12 cellular contexts compared by ENCODE assay signal in the genomic region with DNA sequence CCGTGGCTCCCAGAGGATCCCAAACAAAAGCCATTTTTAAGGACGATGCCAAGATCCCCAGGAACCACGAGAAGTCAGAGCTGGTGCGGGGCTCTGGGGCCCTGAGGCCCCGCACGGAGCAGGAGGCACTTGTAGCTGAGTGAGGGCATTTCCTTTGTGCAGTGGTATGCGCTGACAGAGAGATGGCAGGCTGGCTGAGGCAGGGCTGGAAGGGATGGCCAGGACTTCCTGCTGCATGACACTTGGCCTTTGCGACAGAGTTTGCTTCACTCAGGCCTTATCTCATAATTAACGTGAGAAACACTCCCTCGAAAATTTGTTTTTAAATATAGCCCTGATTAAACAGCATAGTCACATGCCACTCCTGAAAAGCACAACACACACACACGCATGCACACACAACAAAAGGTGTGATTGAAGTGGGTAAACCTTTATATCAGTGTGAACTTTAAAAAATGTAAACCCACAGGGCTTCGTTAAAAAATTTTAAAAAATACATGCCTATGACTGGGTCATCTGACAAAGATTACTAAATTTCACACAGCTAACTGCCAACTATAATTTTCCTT.
A peak's percentile ranks its signal among the peaks of the same experiment; 100 is the strongest.
DNase-seq lines count a peak whose midpoint lies in the region; ATAC-seq, FAIRE-seq and TF ChIP-seq lines count a peak whose summit lies in the region.
"Had no signal": no experiment of that assay in that cellular context is flagged by ENCODE, and none has a peak within 500 bp of the region (broad histone marks: within the 10 kb centered on the region; RNA-seq: fewer than 3 reads in every experiment).

No MANE protein-coding gene starts in this region.

- POLR2A ChIA-PET in H1 (lab: Charles Lee; ENCODE audit: partially characterized antibody): no interaction called here

- H3K4me1 ChIP-seq in H1 (replicated peaks in 1 of 4; ENCODE audit: control insufficient read depth in 3 of 4, insufficient read depth in 4 of 4, low read length in 3 of 4): peaks cover 0 to 21% (median 12%) of the 10 kb centered on the region in 4 experiments; a peak in 6 of 7 replicates
- H3K4me1 ChIP-seq in lower lobe of right lung: peaks cover 42% of the 10 kb centered on the region

- H3K4me3 Mint-ChIP-seq in stimulated activated effector memory CD8-positive, alpha-beta T cell treated with anti-CD3 and anti-CD28 coated beads, Interleukin-12 subunit alpha, Interleukin-12 subunit beta, amount 100 ng/mL, for 72 hours: no peak overlapping the region
- H3K4me3 Mint-ChIP-seq: IgD-negative memory B cell had no signal

- H3K36me3 ChIP-seq in H1 (ENCODE audit: control insufficient read depth in 2 of 4, insufficient read depth in 4 of 4, low read length in 3 of 4): no peaks in the 10 kb centered on the region
- H3K36me3 ChIP-seq in lower lobe of right lung: no peaks in the 10 kb centered on the region

- 0 out of 4 replicates have a peak, but pooled peaks of 1 of the 2 experiments have one; percentile 19 for TF ChIP-seq RAD21 in H1 (IDR thresholded peaks at IDR 0.05 in 1 of 2, conservative IDR thresholded peaks at IDR 0.05 in 1 of 2; ENCODE audit: low read depth in 2 of 2, low read length in 2 of 2)

- peak; percentile 74 for DNase-seq in OCI-M1 (lab: John Stamatoyannopoulos, UW)
- DNase-seq in H1 (ENCODE audit: low read depth in 1 of 2, low spot score in 2 of 2): peak; percentile 44 to 56
- DNase-seq in lower lobe of right lung: peak; percentile 61
- no peak for DNase-seq in stimulated activated effector memory CD8-positive, alpha-beta T cell treated with anti-CD3 and anti-CD28 coated beads, Interleukin-12 subunit alpha, Interleukin-12 subunit beta, amount 100 ng/mL, for 72 hours (ENCODE audit: low spot score in 2 of 2)
- no peak for DNase-seq in cortex of kidney (lab: John Stamatoyannopoulos, UW)
- DNase-seq in OCI-M2 (lab: John Stamatoyannopoulos, UW; ENCODE audit: unreplicated experiment): no peak
- DNase-seq in HT-29 (ENCODE audit: low spot score): no peak
- DNase-seq: COR-L47, glutamatergic neuron, NCI-H2171 had no signal

- H3K23me2 ChIP-seq in H1 (ENCODE audit: low read depth, low read length): no peaks in the 10 kb centered on the region

- H3K56ac ChIP-seq in H1 (replicated peaks; ENCODE audit: insufficient read length, low read depth, low read length): no peak overlapping the region

- H3K27me3 ChIP-seq in H1 (replicated peaks in 1 of 4; ENCODE audit: control insufficient read depth in 3 of 4, extremely low read depth in 1 of 4, insufficient read depth in 3 of 4, low read length in 3 of 4): no peaks in the 10 kb centered on the region
- H3K27me3 ChIP-seq in lower lobe of right lung (ENCODE audit: low read depth): no peaks in the 10 kb centered on the region

- intact Hi-C loops in lower lobe of right lung (cut with DNase I): no loop called here

- WGBS in H1 (ENCODE audit: extremely low coverage in 1 of 2, insufficient coverage in 1 of 2, insufficient read length in 1 of 2, insufficient replicate concordance in 2 of 2, low coverage in 1 of 2, low lambda C conversion rate in 2 of 2, missing lambda C conversion rate in 1 of 2), 2 experiments: 46% methylated on average over 12 of the region's 12 CpGs; no CpG with 5 or more reads in 1 of the 2 experiments

- H2BK20ac ChIP-seq in H1 (ENCODE audit: low read length): no peak overlapping the region

- H3K4me2 ChIP-seq in H1 (ENCODE audit: insufficient read depth in 1 of 2, low read depth in 2 of 2, low read length in 2 of 2): peak overlapping the region; percentile 29 to 36; a peak in 2 of 4 replicates

- no peak overlapping the region for H3K4ac ChIP-seq in H1 (replicated peaks; ENCODE audit: insufficient read length, low read depth, low read length)

- no peak overlapping the region for H2BK5ac ChIP-seq in H1 (ENCODE audit: low read depth, low read length)

- H3K27ac ChIP-seq in H1 (ENCODE audit: low read depth, low read length) (no peak overlapping the region), lower lobe of right lung (no peak overlapping the region)

- H4K8ac ChIP-seq in H1 (ENCODE audit: extremely low read depth, insufficient read depth, low read length): no peak overlapping the region; the same call in none of the 2 replicates

- H3K4me3 ChIP-seq in H1 (ENCODE audit: extremely low read depth in 1 of 4, insufficient read depth in 2 of 4, low read depth in 3 of 4, low read length in 4 of 4) (no peak overlapping the region; a peak in 1 of 8 replicates), lower lobe of right lung (no peak overlapping the region)

- H3K9ac ChIP-seq in H1 (replicated peaks in 1 of 4; ENCODE audit: extremely low read depth in 1 of 4, low read depth in 3 of 4, low read length in 3 of 4): no peak overlapping the region

- H3K14ac ChIP-seq in H1 (ENCODE audit: insufficient read length): no peak overlapping the region

- H3K18ac ChIP-seq in H1 (ENCODE audit: extremely low read depth, low read length): no peak overlapping the region

- no peak overlapping the region for H2BK12ac ChIP-seq in H1 (ENCODE audit: low read depth, low read length)

- H2AFZ ChIP-seq in H1 (ENCODE audit: low read length): peak overlapping the region; percentile 72

- TF ChIP-seq CTCF in H1 (IDR thresholded peaks at IDR 0.05; ENCODE audit: control extremely low read depth in 1 of 3, insufficient read depth in 1 of 3, low read depth in 1 of 3, low read length in 3 of 3) (peak; percentile 7 to 17 (median 16); a peak in 2 of 4 replicates), lower lobe of right lung (IDR thresholded peaks at IDR 0.05) (no peak)

- no peak for TF ChIP-seq EP300 in H1 (IDR thresholded peaks at IDR 0.05; ENCODE audit: borderline replicate concordance in 1 of 2, low read depth in 2 of 2, low read length in 2 of 2)

- no peak overlapping the region for H2BK15ac ChIP-seq in H1 (ENCODE audit: low read length)

- H3K79me2 ChIP-seq in H1 (ENCODE audit: control insufficient read depth in 1 of 2, insufficient read depth in 2 of 2, low read length in 2 of 2): no peaks in the 10 kb centered on the region

- H2AK5ac ChIP-seq in H1 (ENCODE audit: low read depth, low read length): no peak overlapping the region

- no peak overlapping the region for H3K23ac ChIP-seq in H1 (ENCODE audit: insufficient read length)

- H3K9me3 ChIP-seq in H1 (ENCODE audit: insufficient read depth in 2 of 2, low read depth in 1 of 2, low read length in 1 of 2) (no peaks in the 10 kb centered on the region), lower lobe of right lung (no peaks in the 10 kb centered on the region)

- no peak overlapping the region for H4K91ac ChIP-seq in H1 (replicated peaks; ENCODE audit: insufficient read length, low read length)

- ATAC-seq in lower lobe of right lung: peak; percentile 74 to 78
- peak; percentile 55 for ATAC-seq in stimulated activated effector memory CD8-positive, alpha-beta T cell treated with anti-CD3 and anti-CD28 coated beads, Interleukin-12 subunit alpha, Interleukin-12 subunit beta, amount 100 ng/mL, for 72 hours
- no peak for ATAC-seq in HG03439 (IDR thresholded peaks at IDR 0.05; ENCODE audit: unreplicated experiment)

- no peak overlapping the region for H4K5ac ChIP-seq in H1 (ENCODE audit: insufficient read length, low read depth, low read length)

- H3K27ac Mint-ChIP-seq in stimulated activated effector memory CD8-positive, alpha-beta T cell treated with anti-CD3 and anti-CD28 coated beads, Interleukin-12 subunit alpha, Interleukin-12 subunit beta, amount 100 ng/mL, for 72 hours: no peak overlapping the region
- H3K27ac Mint-ChIP-seq: IgD-negative memory B cell had no signal

- TF ChIP-seq POLR2A in H1 (IDR thresholded peaks at IDR 0.05; ENCODE audit: control extremely low read depth in 1 of 2, low read depth in 2 of 2, low read length in 2 of 2): no peak

- no peaks in the 10 kb centered on the region for H3K36me3 Mint-ChIP-seq in stimulated activated effector memory CD8-positive, alpha-beta T cell treated with anti-CD3 and anti-CD28 coated beads, Interleukin-12 subunit alpha, Interleukin-12 subunit beta, amount 100 ng/mL, for 72 hours

- H3K79me1 ChIP-seq in H1 (ENCODE audit: low read depth, low read length): no peaks in the 10 kb centered on the region

- no peak overlapping the region for H2BK120ac ChIP-seq in H1 (replicated peaks; ENCODE audit: low read depth, low read length)

- no peaks in the 10 kb centered on the region for H4K20me1 ChIP-seq in H1 (replicated peaks in 1 of 2; ENCODE audit: control insufficient read depth in 1 of 2, insufficient read depth in 2 of 2, low read length in 2 of 2)

- FAIRE-seq in H1 (lab: Jason Lieb, UNC): peak; percentile 77

- CTCF ChIA-PET in H1 (lab: Charles Lee; ENCODE audit: partially characterized antibody): interaction anchor here (0.7 to 4.3 kb wide), 8 partner anchors 8 to 329 kb away, joined by 3 to 45 read pairs (median 3); no protein-coding TSS in a partner anchor

- H3K4me1 Mint-ChIP-seq in stimulated activated effector memory CD8-positive, alpha-beta T cell treated with anti-CD3 and anti-CD28 coated beads, Interleukin-12 subunit alpha, Interleukin-12 subunit beta, amount 100 ng/mL, for 72 hours: no peaks in the 10 kb centered on the region

- no peaks in the 10 kb centered on the region for H3K9me3 Mint-ChIP-seq in stimulated activated effector memory CD8-positive, alpha-beta T cell treated with anti-CD3 and anti-CD28 coated beads, Interleukin-12 subunit alpha, Interleukin-12 subunit beta, amount 100 ng/mL, for 72 hours
- H3K9me3 Mint-ChIP-seq: IgD-negative memory B cell had no signal

TF ChIP-seq in H1, 55 proteins besides CTCF, POLR2A, EP300 and RAD21:
- TF ChIP-seq YY1 (IDR thresholded peaks at IDR 0.05; ENCODE audit: low read depth, low read length) (0 out of 2 replicates have a peak, but pooled peaks have one; percentile 44), MAX (IDR thresholded peaks at IDR 0.05) (no peak), ASH2L (IDR thresholded peaks at IDR 0.05; ENCODE audit: low read length) (peak; percentile 66)

Comparison
In these comparisons a context has a peak if more than half of its experiments do, and no peak if none do; other contexts are left out.
1. DNase-seq: peak in OCI-M1 (single experiment), H1 (2 of 2) and lower lobe of right lung (single experiment); none in stimulated activated effector memory CD8-positive, alpha-beta T cell treated with anti-CD3 and anti-CD28 coated beads, Interleukin-12 subunit alpha, Interleukin-12 subunit beta, amount 100 ng/mL, for 72 hours (0 of 2), cortex of kidney (single experiment), OCI-M2 (single experiment) and HT-29 (single experiment).